29 cellular contexts compared by ENCODE assay signal in the genomic region with DNA sequence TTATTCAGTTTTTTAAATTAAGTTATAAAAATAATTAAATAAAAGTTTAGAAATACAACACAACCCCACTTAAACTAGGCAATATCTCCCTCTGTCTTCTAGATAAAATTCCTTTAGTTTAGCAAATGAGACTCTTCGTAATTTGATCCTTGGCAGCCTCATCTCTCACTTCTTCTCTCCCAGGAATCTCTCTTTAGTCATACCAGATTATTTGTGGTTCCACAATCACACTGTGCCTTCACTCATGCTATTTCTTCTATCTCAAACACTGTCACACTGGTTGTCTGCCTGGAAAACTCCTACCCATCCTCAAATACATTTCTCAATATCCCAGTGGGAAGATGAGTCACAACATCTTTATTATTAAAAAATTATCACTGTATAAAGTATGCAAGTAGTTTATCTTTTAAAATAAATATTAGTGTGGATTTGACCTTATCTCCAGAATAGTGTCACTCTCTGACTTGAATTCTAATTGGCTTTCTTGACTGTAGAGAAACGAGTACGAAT.
"Had no signal": no experiment of that assay in that cellular context is flagged by ENCODE, and none has a peak within 500 bp of the region (broad histone marks: within the 10 kb centered on the region; RNA-seq: fewer than 3 reads in every experiment).

No MANE protein-coding gene starts in this region.

- H3K9me3 Mint-ChIP-seq: activated T-cell treated with anti-CD3 and anti-CD28 coated beads, Interleukin-2, amount 50 U/mL, for 72 hours; brain; naive thymus-derived CD8-positive, alpha-beta T cell; neural crest cell; stimulated activated naive CD8-positive, alpha-beta T cell treated with anti-CD3 and anti-CD28 coated beads, Interleukin-15, Interleukin-2, amounts not matched to agents 100 ng/mL and 50 ng/mL, for 24 hours; T-helper 2 cell treated with Interferon-gamma antibody and Interleukin-4, amounts not matched to agents 5 μg/mL and 100 μg/mL, for 36 hours had no signal

- H3K4me1 Mint-ChIP-seq: brain, neural crest cell had no signal

- H3K4me3 ChIP-seq: cardiac muscle cell, coronary artery, dorsolateral prefrontal cortex, spleen, thyroid gland, upper lobe of right lung had no signal

- H3K27ac Mint-ChIP-seq: activated CD4-positive, alpha-beta T cell treated with anti-CD3 and anti-CD28 coated beads for 36 hours; activated naive CD8-positive, alpha-beta T cell; activated T-cell treated with anti-CD3 and anti-CD28 coated beads, Interleukin-2, amount 50 U/mL, for 72 hours; brain; naive thymus-derived CD8-positive, alpha-beta T cell; stimulated activated naive CD8-positive, alpha-beta T cell treated with anti-CD3 and anti-CD28 coated beads, Interleukin-15, Interleukin-2, amounts not matched to agents 100 ng/mL and 50 ng/mL, for 24 hours; T-helper 2 cell treated with Interferon-gamma antibody and Interleukin-4, amounts not matched to agents 5 μg/mL and 100 μg/mL, for 36 hours had no signal

- H3K27me3 ChIP-seq: cardiac muscle cell, dorsolateral prefrontal cortex, spleen, thyroid gland, upper lobe of right lung had no signal

- H3K4me3 Mint-ChIP-seq: activated CD4-positive, alpha-beta T cell treated with anti-CD3 and anti-CD28 coated beads for 36 hours; activated naive CD8-positive, alpha-beta T cell; activated T-cell treated with anti-CD3 and anti-CD28 coated beads, Interleukin-2, amount 50 U/mL, for 72 hours; brain; naive thymus-derived CD8-positive, alpha-beta T cell; neural crest cell; stimulated activated naive CD8-positive, alpha-beta T cell treated with anti-CD3 and anti-CD28 coated beads, Interleukin-15, Interleukin-2, amounts not matched to agents 100 ng/mL and 50 ng/mL, for 24 hours; T-helper 2 cell treated with Interferon-gamma antibody and Interleukin-4, amounts not matched to agents 5 μg/mL and 100 μg/mL, for 36 hours had no signal

- ATAC-seq: activated CD4-positive, alpha-beta T cell treated with anti-CD3 and anti-CD28 coated beads for 36 hours; activated T-cell treated with anti-CD3 and anti-CD28 coated beads, Interleukin-2, amount 50 U/mL, for 72 hours; naive thymus-derived CD8-positive, alpha-beta T cell; right cardiac atrium; upper lobe of right lung had no signal

- H3K4me1 ChIP-seq: spleen, thyroid gland, upper lobe of right lung had no signal

- H3K27me3 Mint-ChIP-seq: activated CD4-positive, alpha-beta T cell treated with anti-CD3 and anti-CD28 coated beads for 36 hours; activated naive CD8-positive, alpha-beta T cell; brain; naive thymus-derived CD8-positive, alpha-beta T cell; stimulated activated naive CD8-positive, alpha-beta T cell treated with anti-CD3 and anti-CD28 coated beads, Interleukin-15, Interleukin-2, amounts not matched to agents 100 ng/mL and 50 ng/mL, for 24 hours had no signal

- DNase-seq: activated CD4-positive, alpha-beta T cell treated with anti-CD3 and anti-CD28 coated beads for 36 hours; activated CD4-positive, CD25-positive, alpha-beta regulatory T cell; activated effector memory CD4-positive, alpha-beta T cell treated with Interleukin-2 at 50 U/mL for 16 hours; activated naive CD4-positive, alpha-beta T cell treated with Interleukin-2 at 50 U/mL for 16 hours; activated T-cell treated with anti-CD3 and anti-CD28 coated beads for 4 hours; activated T-cell treated with anti-CD3 and anti-CD28 coated beads, Interleukin-2, amount 50 U/mL, for 72 hours; aorta; cerebellar nuclear complex; dorsolateral prefrontal cortex; effector memory CD4-positive, alpha-beta T cell; head of caudate nucleus; hypothalamus; midbrain; naive thymus-derived CD8-positive, alpha-beta T cell; occipital lobe; posterior cingulate gyrus; right cardiac atrium; spleen; stimulated activated CD4-positive, alpha-beta T cell treated with anti-CD3 and anti-CD28 coated beads, Interleukin-2, amount 100 ng/mL, for 48 hours; T-helper 1 cell; thyroid gland; upper lobe of right lung had no signal

- H3K36me3 Mint-ChIP-seq: activated naive CD8-positive, alpha-beta T cell; brain; naive thymus-derived CD8-positive, alpha-beta T cell had no signal

- H3K36me3 ChIP-seq: cardiac muscle cell, spleen, thyroid gland, upper lobe of right lung had no signal

- H3K27ac ChIP-seq: cardiac muscle cell, coronary artery, spleen, thyroid gland, upper lobe of right lung had no signal
